ENCODE assay signal across 20 cellular contexts in the genomic region with DNA sequence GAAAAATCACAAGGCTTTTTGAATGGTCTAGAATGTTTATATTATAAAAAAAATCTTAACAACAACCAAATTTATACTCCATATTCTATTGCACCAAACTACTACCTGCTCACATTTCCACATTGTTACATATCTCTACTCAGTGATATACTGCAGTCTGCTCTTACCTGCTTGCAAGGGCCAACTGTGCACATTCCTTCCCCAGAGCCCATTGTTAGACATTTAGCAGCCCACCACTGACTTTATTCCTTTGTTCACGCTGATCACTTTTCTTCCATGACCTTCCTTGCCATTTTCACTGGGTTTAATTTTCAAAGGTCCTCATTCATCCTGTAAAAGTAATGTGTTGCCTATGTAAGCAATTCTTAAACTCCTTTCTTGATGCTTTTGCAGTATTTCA.
DNase-seq lines count a peak whose midpoint lies in the region; ATAC-seq, FAIRE-seq and TF ChIP-seq lines count a peak whose summit lies in the region.
"Had no signal": no experiment of that assay in that cellular context is flagged by ENCODE, and none has a peak within 500 bp of the region (broad histone marks: within the 10 kb centered on the region; RNA-seq: fewer than 3 reads in every experiment).

No MANE protein-coding gene starts in this region.

- H3K9ac ChIP-seq in H9 (ENCODE audit: extremely low read depth, insufficient read length, low read length): no peak overlapping the region
- peak overlapping the region; percentile 5 for H3K9ac ChIP-seq in HUES6 (ENCODE audit: low read length)
- no peak overlapping the region for H3K9ac ChIP-seq in H1 (replicated peaks in 1 of 4; ENCODE audit: extremely low read depth in 1 of 4, low read depth in 3 of 4, low read length in 3 of 4)
- peak overlapping the region; percentile 70; the same call in 1 of the 2 replicates for H3K9ac ChIP-seq in iPS-20b (ENCODE audit: low read depth, low read length)
- H3K9ac ChIP-seq: GM23248 had no signal

- H3K9me3 ChIP-seq in H9 (ENCODE audit: control insufficient read depth, low read depth, low read length) (no peaks in the 10 kb centered on the region), HUES6 (ENCODE audit: control insufficient read depth, insufficient read depth, low read depth, low read length) (no peaks in the 10 kb centered on the region), H1 (ENCODE audit: insufficient read depth in 2 of 2, low read depth in 1 of 2, low read length in 1 of 2) (no peaks in the 10 kb centered on the region), iPS-20b (ENCODE audit: insufficient read depth, low read depth, low read length) (no peaks in the 10 kb centered on the region; the same call in 1 of the 2 replicates), body of pancreas (no peaks in the 10 kb centered on the region)

- H3K4me1 Mint-ChIP-seq in H9: peaks cover 54 to 61% of the 10 kb centered on the region in 2 experiments
- H3K4me1 Mint-ChIP-seq: CD4-positive, CD25-positive, alpha-beta regulatory T cell had no signal

- TF ChIP-seq CTCF in H9 (conservative IDR thresholded peaks at IDR 0.05) (no peak), H1 (IDR thresholded peaks at IDR 0.05; ENCODE audit: control extremely low read depth in 1 of 3, insufficient read depth in 1 of 3, low read depth in 1 of 3, low read length in 3 of 3) (no peak), body of pancreas (IDR thresholded peaks at IDR 0.05) (no peak)

- H3K4me3 ChIP-seq in HUES6 (ENCODE audit: low read depth, low read length): no peak overlapping the region
- peak overlapping the region in 1 of 4 experiments; percentile 29; a peak in 1 of 8 replicates for H3K4me3 ChIP-seq in H1 (ENCODE audit: extremely low read depth in 1 of 4, insufficient read depth in 2 of 4, low read depth in 3 of 4, low read length in 4 of 4)
- H3K4me3 ChIP-seq in iPS-20b (ENCODE audit: low read length): peak overlapping the region; percentile 50; the same call in 1 of the 2 replicates
- no peak overlapping the region for H3K4me3 ChIP-seq in body of pancreas
- H3K4me3 ChIP-seq: GM23248 had no signal

- intact Hi-C loops in body of pancreas (cut with DNase I): no loop called here

- H2BK15ac ChIP-seq in H9 (ENCODE audit: low read depth, low read length) (no peak overlapping the region), H1 (ENCODE audit: low read length) (no peak overlapping the region)

- H2AFZ ChIP-seq in H9 (ENCODE audit: low read length) (no peak overlapping the region), H1 (ENCODE audit: low read length) (no peak overlapping the region)
- H2AFZ ChIP-seq: GM23248 had no signal

- H3K18ac ChIP-seq in H9 (ENCODE audit: insufficient read length, low read depth, low read length) (no peak overlapping the region), H1 (ENCODE audit: extremely low read depth, low read length) (no peak overlapping the region; the same call in 1 of the 2 replicates)

- H3K27me3 ChIP-seq in H9 (ENCODE audit: insufficient read depth, low read length) (no peaks in the 10 kb centered on the region), HUES6 (ENCODE audit: control insufficient read depth, insufficient read depth, low read length) (no peaks in the 10 kb centered on the region), H1 (replicated peaks in 1 of 4; ENCODE audit: control insufficient read depth in 3 of 4, extremely low read depth in 1 of 4, insufficient read depth in 3 of 4, low read length in 3 of 4) (no peaks in the 10 kb centered on the region), iPS-20b (ENCODE audit: insufficient read depth, low read length) (no peaks in the 10 kb centered on the region), body of pancreas (no peaks in the 10 kb centered on the region)

- no peak overlapping the region for H3K56ac ChIP-seq in H9 (ENCODE audit: insufficient read length, low read depth, low read length)
- peak overlapping the region; percentile 2 for H3K56ac ChIP-seq in H1 (replicated peaks; ENCODE audit: insufficient read length, low read depth, low read length)

- no peaks in the 10 kb centered on the region for H3K79me2 ChIP-seq in H9 (ENCODE audit: insufficient read depth, low read length)
- H3K79me2 ChIP-seq in H1 (ENCODE audit: control insufficient read depth in 1 of 2, insufficient read depth in 2 of 2, low read length in 2 of 2): no peaks in the 10 kb centered on the region

- H3K4me2 ChIP-seq in H9 (ENCODE audit: insufficient read depth, insufficient read length, low read length): no peak overlapping the region
- H3K4me2 ChIP-seq in H1 (ENCODE audit: insufficient read depth in 1 of 2, low read depth in 2 of 2, low read length in 2 of 2): peak overlapping the region in 1 of 2 experiments; percentile 53; a peak in 2 of 4 replicates

- H4K20me1 ChIP-seq in H9 (ENCODE audit: control insufficient read depth, insufficient read depth, insufficient read length) (no peaks in the 10 kb centered on the region), H1 (replicated peaks in 1 of 2; ENCODE audit: control insufficient read depth in 1 of 2, insufficient read depth in 2 of 2, low read length in 2 of 2) (no peaks in the 10 kb centered on the region)

- POLR2A ChIA-PET in H1 (lab: Charles Lee; ENCODE audit: partially characterized antibody): no interaction called here

- H4K5ac ChIP-seq in H9 (ENCODE audit: insufficient read length, low read depth, low read length) (no peak overlapping the region), H1 (ENCODE audit: insufficient read length, low read depth, low read length) (peak overlapping the region; percentile 96)

- CTCF ChIA-PET in H1 (lab: Charles Lee; ENCODE audit: partially characterized antibody): interaction anchor here (0.5 to 2.5 kb wide), 3 partner anchors 15 to 1239 kb away, joined by 3 to 7 read pairs (median 3); no protein-coding TSS in a partner anchor

- no peak overlapping the region for H3K4ac ChIP-seq in H9 (ENCODE audit: low read depth, low read length)
- H3K4ac ChIP-seq in H1 (replicated peaks; ENCODE audit: insufficient read length, low read depth, low read length): peak overlapping the region; percentile 94

- DNase-seq in H9 (no peak), H1 (ENCODE audit: low read depth in 1 of 2, low spot score in 2 of 2) (no peak), body of pancreas (no peak), DMS153 (lab: John Stamatoyannopoulos, UW) (no peak)
- DNase-seq: CD4-positive, CD25-positive, alpha-beta regulatory T cell; CD8-positive, alpha-beta T cell; DMS 273 treated with DMSO at 0.1 percent for 48 hours; DMS53; DMS79 treated with DMSO at 0.1 percent for 48 hours; GF-D8; GM23248; HCEC 1CT had no signal

- no peak for ATAC-seq in GM18868 (IDR thresholded peaks at IDR 0.05; ENCODE audit: unreplicated experiment)
- ATAC-seq in body of pancreas: no peak
- no peak for ATAC-seq in GM19463 (IDR thresholded peaks at IDR 0.05; ENCODE audit: unreplicated experiment)
- ATAC-seq: CD8-positive, alpha-beta T cell had no signal

- H3T11ph ChIP-seq in H9 (ENCODE audit: low read length): no peak overlapping the region

- H3K4me1 ChIP-seq in H9 (ENCODE audit: insufficient read depth, low read length) (peaks cover 11% of the 10 kb centered on the region; the same call in 1 of the 2 replicates), HUES6 (ENCODE audit: control insufficient read depth, insufficient read depth, low read length) (peaks cover 52% of the 10 kb centered on the region), H1 (replicated peaks in 1 of 4; ENCODE audit: control insufficient read depth in 3 of 4, insufficient read depth in 4 of 4, low read length in 3 of 4) (peaks cover 1 to 28% (median 14%) of the 10 kb centered on the region in 4 experiments; a peak in 6 of 7 replicates), iPS-20b (ENCODE audit: insufficient read depth, low read length) (peaks cover 36% of the 10 kb centered on the region), body of pancreas (no peaks in the 10 kb centered on the region)

- H3K14ac ChIP-seq in H9 (ENCODE audit: insufficient read depth, low read length) (no peak overlapping the region), H1 (ENCODE audit: insufficient read length) (no peak overlapping the region)

- FAIRE-seq in H1 (lab: Jason Lieb, UNC): no peak
- FAIRE-seq: GM12891, GM18507, H54 had no signal

- no peak overlapping the region for H3K23ac ChIP-seq in H9 (ENCODE audit: insufficient read length, low read depth, low read length)
- H3K23ac ChIP-seq in H1 (ENCODE audit: insufficient read length): no peak overlapping the region

- no CpG with 5 or more reads among the region's 1 CpG for WGBS in H9 (ENCODE audit: extremely low coverage, insufficient read length, low lambda C conversion rate)
- 27% methylated on average over 1 of the region's 1 CpG; no CpG with 5 or more reads in 1 of the 2 experiments for WGBS in H1 (ENCODE audit: extremely low coverage in 1 of 2, insufficient coverage in 1 of 2, insufficient read length in 1 of 2, insufficient replicate concordance in 2 of 2, low coverage in 1 of 2, low lambda C conversion rate in 2 of 2, missing lambda C conversion rate in 1 of 2), 2 experiments
- WGBS in body of pancreas, 2 donors: 50 to 55% methylated on average over 1 of the region's 1 CpG

- no peaks in the 10 kb centered on the region for H3K9me3 Mint-ChIP-seq in H9

- no peaks in the 10 kb centered on the region for H3K36me3 ChIP-seq in HUES6 (ENCODE audit: control insufficient read depth, insufficient read depth, low read length)
- H3K36me3 ChIP-seq in H1 (ENCODE audit: control insufficient read depth in 2 of 4, insufficient read depth in 4 of 4, low read length in 3 of 4): no peaks in the 10 kb centered on the region
- no peaks in the 10 kb centered on the region for H3K36me3 ChIP-seq in iPS-20b (ENCODE audit: insufficient read depth, low read depth, low read length)
- no peaks in the 10 kb centered on the region for H3K36me3 ChIP-seq in body of pancreas (replicated peaks in 1 of 2; ENCODE audit: insufficient read depth in 1 of 2, low read depth in 2 of 2)

- H3K23me2 ChIP-seq in H9 (ENCODE audit: insufficient read length, low read depth, low read length, poor library complexity, severe bottlenecking) (no peaks in the 10 kb centered on the region), H1 (ENCODE audit: low read depth, low read length) (no peaks in the 10 kb centered on the region)

- no peaks in the 10 kb centered on the region for H3K36me3 Mint-ChIP-seq in H9 (ENCODE audit: insufficient read depth in 1 of 3, low read depth in 3 of 3)
- H3K36me3 Mint-ChIP-seq: CD4-positive, CD25-positive, alpha-beta regulatory T cell; CD8-positive, alpha-beta T cell had no signal

- TF ChIP-seq POLR2A in H1 (IDR thresholded peaks at IDR 0.05; ENCODE audit: control extremely low read depth in 1 of 2, low read depth in 2 of 2, low read length in 2 of 2): no peak
- TF ChIP-seq POLR2A in body of pancreas (IDR thresholded peaks at IDR 0.05): no peak

- H4K8ac ChIP-seq in H9 (replicated peaks; ENCODE audit: insufficient read length, low read depth, low read length) (no peak overlapping the region), H1 (ENCODE audit: extremely low read depth, insufficient read depth, low read length) (no peak overlapping the region)

- H3K79me1 ChIP-seq in H9 (ENCODE audit: insufficient read depth, low read depth, low read length, poor library complexity, severe bottlenecking) (no peaks in the 10 kb centered on the region), H1 (ENCODE audit: low read depth, low read length) (no peaks in the 10 kb centered on the region)

- H2BK120ac ChIP-seq in H9 (ENCODE audit: low read depth, low read length, poor library complexity, severe bottlenecking) (no peak overlapping the region), H1 (replicated peaks; ENCODE audit: low read depth, low read length) (peak overlapping the region; percentile 99)

- H2BK5ac ChIP-seq in H9 (ENCODE audit: insufficient read length, low read length) (no peak overlapping the region), H1 (ENCODE audit: low read depth, low read length) (peak overlapping the region; percentile 91; the same call in 1 of the 2 replicates)

- H2AK5ac ChIP-seq in H9 (ENCODE audit: insufficient read length, low read length): no peak overlapping the region
- no peak overlapping the region for H2AK5ac ChIP-seq in H1 (ENCODE audit: low read depth, low read length)

- no peak for TF ChIP-seq EP300 in H1 (IDR thresholded peaks at IDR 0.05; ENCODE audit: borderline replicate concordance in 1 of 2, low read depth in 2 of 2, low read length in 2 of 2)

- H4K91ac ChIP-seq in H9 (ENCODE audit: insufficient read length, low read depth, low read length): no peak overlapping the region
- H4K91ac ChIP-seq in H1 (replicated peaks; ENCODE audit: insufficient read length, low read length): peak overlapping the region; percentile 88

- no peaks in the 10 kb centered on the region for H3K27me3 Mint-ChIP-seq in H9 (ENCODE audit: low read depth)
- H3K27me3 Mint-ChIP-seq: CD4-positive, CD25-positive, alpha-beta regulatory T cell had no signal

- H3K27ac ChIP-seq in H9 (ENCODE audit: insufficient read length, low read depth, low read length): peak overlapping the region; percentile 91
- peak overlapping the region; percentile 37 for H3K27ac ChIP-seq in HUES6 (ENCODE audit: low read depth, low read length)
- H3K27ac ChIP-seq in H1 (ENCODE audit: low read depth, low read length): no peak overlapping the region
- peak overlapping the region; percentile 84 for H3K27ac ChIP-seq in iPS-20b (ENCODE audit: low read length)
- no peak overlapping the region for H3K27ac ChIP-seq in body of pancreas
- H3K27ac ChIP-seq: C4-2B, GM23248 had no signal

- H2BK12ac ChIP-seq in H9 (ENCODE audit: insufficient read length, low read depth, low read length) (no peak overlapping the region), H1 (ENCODE audit: low read depth, low read length) (no peak overlapping the region)

- no peak overlapping the region for H2BK20ac ChIP-seq in H9 (ENCODE audit: low read depth, low read length, poor library complexity, severe bottlenecking)
- H2BK20ac ChIP-seq in H1 (ENCODE audit: low read length): peak overlapping the region; percentile 76; the same call in 1 of the 2 replicates

- peak overlapping the region; percentile 35 to 96 (median 92); a peak in 6 of 7 replicates for H3K27ac Mint-ChIP-seq in H9
- H3K27ac Mint-ChIP-seq: CD4-positive, CD25-positive, alpha-beta regulatory T cell; CD8-positive, alpha-beta T cell had no signal

- no peak overlapping the region for H3K4me3 Mint-ChIP-seq in H9
- H3K4me3 Mint-ChIP-seq: CD4-positive, CD25-positive, alpha-beta regulatory T cell; CD8-positive, alpha-beta T cell had no signal

- TF ChIP-seq RAD21 in H1 (IDR thresholded peaks at IDR 0.05 in 1 of 2, conservative IDR thresholded peaks at IDR 0.05 in 1 of 2; ENCODE audit: low read depth in 2 of 2, low read length in 2 of 2): no peak

Comparison
In these comparisons a context has a peak if more than half of its experiments do, and no peak if none do; other contexts are left out.
1. H3K27ac ChIP-seq: peak in H9 (single experiment), HUES6 (single experiment) and iPS-20b (single experiment); none in H1 (single experiment) and body of pancreas (0 of 4).
2. H3K9ac ChIP-seq: peak in HUES6 (single experiment) and iPS-20b (single experiment); none in H9 (single experiment) and H1 (0 of 4).